16 cellular contexts compared by ENCODE assay signal in genomic region chr17:80793851-80794267, GRCh38.
DNase-seq lines count a peak whose midpoint lies in the region; ATAC-seq and TF ChIP-seq lines count a peak whose summit lies in the region.
"Had no signal": no experiment of that assay in that cellular context is flagged by ENCODE, and none has a peak within 500 bp of the region (broad histone marks: within the 10 kb centered on the region; RNA-seq: fewer than 3 reads in every experiment).

No MANE protein-coding gene starts in this region.

- TF ChIP-seq CTCF in AG10803 (conservative IDR thresholded peaks at IDR 0.05; ENCODE audit: low read length), result no peak
- no peak for TF ChIP-seq CTCF in mesothelial cell of epicardium (IDR thresholded peaks at IDR 0.05; ENCODE audit: unreplicated experiment)
- no peak for TF ChIP-seq CTCF in Peyer's patch (IDR thresholded peaks at IDR 0.05)

- H3K4me1 Mint-ChIP-seq in central memory CD8-positive, alpha-beta T cell, result peaks cover 41% of the 10 kb centered on the region
- peaks cover 51% of the 10 kb centered on the region for H3K4me1 Mint-ChIP-seq in mesothelial cell of epicardium

- H3K36me3 ChIP-seq in Peyer's patch, result no peaks in the 10 kb centered on the region
- H3K36me3 ChIP-seq: colonic mucosa, HAP-1 had no signal

- H3K4me3 ChIP-seq in AG10803 (ENCODE audit: low read length) (no peak overlapping the region), Peyer's patch (no peak overlapping the region)
- H3K4me3 ChIP-seq: colonic mucosa, HAP-1, SK-N-MC, spleen had no signal

- H3K9me3 Mint-ChIP-seq in central memory CD8-positive, alpha-beta T cell, result no peaks in the 10 kb centered on the region
- H3K9me3 Mint-ChIP-seq in mesothelial cell of epicardium, result no peaks in the 10 kb centered on the region
- H3K9me3 Mint-ChIP-seq: natural killer cell had no signal

- H3K27ac ChIP-seq in Peyer's patch, result peak overlapping the region in 2 of 4 donors; percentile 59 to 79
- H3K27ac ChIP-seq: colonic mucosa, SK-N-MC, spleen had no signal

- peaks cover 22% of the 10 kb centered on the region for H3K36me3 Mint-ChIP-seq in central memory CD8-positive, alpha-beta T cell (ENCODE audit: insufficient read depth)
- peaks cover 21% of the 10 kb centered on the region for H3K36me3 Mint-ChIP-seq in mesothelial cell of epicardium
- H3K36me3 Mint-ChIP-seq: natural killer cell had no signal

- H3K27me3 ChIP-seq in Peyer's patch, result no peaks in the 10 kb centered on the region
- H3K27me3 ChIP-seq: colonic mucosa, spleen had no signal

- DNase-seq in AG10803 (ENCODE audit: low read depth) (peak; percentile 20), LHCN-M2 (ENCODE audit: low read depth) (peak; percentile 41), mesothelial cell of epicardium (ENCODE audit: low spot score in 2 of 2, unreplicated experiment in 2 of 2) (no peak), cortex of kidney (lab: John Stamatoyannopoulos, UW) (no peak), Peyer's patch (no peak), NCI-H69 (lab: John Stamatoyannopoulos, UW) (no peak)
- DNase-seq in central memory CD8-positive, alpha-beta T cell (ENCODE audit: low spot score in 2 of 2), result no peak
- DNase-seq: C1 segment of cervical spinal cord; colonic mucosa; KG1; natural killer cell; stimulated activated CD8-positive, alpha-beta memory T cell treated with anti-CD3 and anti-CD28 coated beads, Interleukin-4, amount 100 ng/mL, for 48 hours had no signal

- H3K27ac Mint-ChIP-seq in central memory CD8-positive, alpha-beta T cell (ENCODE audit: low read depth), result peak overlapping the region; percentile 23
- peak overlapping the region; percentile 26 for H3K27ac Mint-ChIP-seq in mesothelial cell of epicardium

- no peak for ATAC-seq in central memory CD8-positive, alpha-beta T cell (replicated peaks; ENCODE audit: extremely low read depth, poor library complexity, severe bottlenecking)
- no peak for ATAC-seq in GM19455 (IDR thresholded peaks at IDR 0.05; ENCODE audit: unreplicated experiment)
- ATAC-seq: natural killer cell had no signal

- TF ChIP-seq POLR2A in Peyer's patch (IDR thresholded peaks at IDR 0.05), result no peak

- peaks cover 0 to 42% (median 12%) of the 10 kb centered on the region in 4 donors for H3K4me1 ChIP-seq in Peyer's patch
- H3K4me1 ChIP-seq: colonic mucosa had no signal

- H3K27me3 Mint-ChIP-seq in central memory CD8-positive, alpha-beta T cell, result no peaks in the 10 kb centered on the region
- no peaks in the 10 kb centered on the region for H3K27me3 Mint-ChIP-seq in mesothelial cell of epicardium (ENCODE audit: low read depth)

- no peak overlapping the region for H3K4me3 Mint-ChIP-seq in central memory CD8-positive, alpha-beta T cell
- H3K4me3 Mint-ChIP-seq in mesothelial cell of epicardium, result no peak overlapping the region
- H3K4me3 Mint-ChIP-seq: natural killer cell had no signal

- no peaks in the 10 kb centered on the region for H3K9me3 ChIP-seq in Peyer's patch
- H3K9me3 ChIP-seq: colonic mucosa, HAP-1, spleen had no signal

Comparison
In these comparisons a context has a peak if more than half of its experiments do, and no peak if none do; other contexts are left out.
1. DNase-seq: peak in AG10803 (single experiment) and LHCN-M2 (single experiment); none in central memory CD8-positive, alpha-beta T cell (0 of 2), mesothelial cell of epicardium (0 of 2), cortex of kidney (single experiment), Peyer's patch (0 of 3) and NCI-H69 (single experiment).